Comparison of ENCODE assay signal across 28 cellular contexts in genomic region chr2:163198972-163199371, GRCh38.
"Had no signal": no experiment of that assay in that cellular context is flagged by ENCODE, and none has a peak within 500 bp of the region (broad histone marks: within the 10 kb centered on the region; RNA-seq: fewer than 3 reads in every experiment).

No MANE protein-coding gene starts in this region.

- H3K4me1 ChIP-seq: adrenal gland, foreskin keratinocyte, right lobe of liver, uterus had no signal

- H3K27me3 Mint-ChIP-seq: activated CD4-positive, alpha-beta memory T cell treated with anti-CD3 and anti-CD28 coated beads for 36 hours; activated CD4-positive, alpha-beta T cell treated with anti-CD3 and anti-CD28 coated beads, Interleukin-2, amount 10 ng/mL, durations not matched to agents 24 days and 14 days; activated naive CD8-positive, alpha-beta T cell treated with anti-CD3 and anti-CD28 coated beads for 36 hours; stimulated activated naive CD8-positive, alpha-beta T cell treated with anti-CD3 and anti-CD28 coated beads, Interleukin-15, Interleukin-2, amounts not matched to agents 100 ng/mL and 50 ng/mL, for 24 hours; type B pancreatic cell had no signal

- H3K4me1 Mint-ChIP-seq: activated CD4-positive, alpha-beta T cell treated with anti-CD3 and anti-CD28 coated beads, Interleukin-2, amount 10 ng/mL, durations not matched to agents 24 days and 14 days; activated naive CD8-positive, alpha-beta T cell treated with anti-CD3 and anti-CD28 coated beads for 36 hours; brain; nephron; stimulated activated effector memory CD8-positive, alpha-beta T cell treated with anti-CD3 and anti-CD28 coated beads, Interleukin-12 subunit alpha, Interleukin-12 subunit beta, amount 100 ng/mL, for 72 hours had no signal

- H3K4me3 ChIP-seq: adrenal gland, right lobe of liver, uterus had no signal

- ATAC-seq: esophagus mucosa; foreskin keratinocyte; left cardiac atrium; left ventricle myocardium superior; right lobe of liver; stimulated activated effector memory CD8-positive, alpha-beta T cell treated with anti-CD3 and anti-CD28 coated beads, Interleukin-12 subunit alpha, Interleukin-12 subunit beta, amount 100 ng/mL, for 72 hours had no signal

- H3K4me3 Mint-ChIP-seq: activated CD4-positive, alpha-beta memory T cell treated with anti-CD3 and anti-CD28 coated beads for 36 hours; activated CD4-positive, alpha-beta T cell treated with anti-CD3 and anti-CD28 coated beads, Interleukin-2, amount 10 ng/mL, durations not matched to agents 24 days and 14 days; activated naive CD4-positive, alpha-beta T cell treated with anti-CD3 and anti-CD28 coated beads for 36 hours; activated naive CD8-positive, alpha-beta T cell treated with anti-CD3 and anti-CD28 coated beads for 36 hours; activated T-helper 1 cell treated with anti-CD3 and anti-CD28 coated beads, Interleukin-12 subunit alpha, Interleukin-12 subunit beta, Interleukin-2, Interleukin-4 antibody, amounts not matched to agents 30 ng/mL and 10 ng/mL and 1 ng/mL, durations not matched to agents 14 hours and 24 hours and 36 hours; brain; nephron; stimulated activated effector memory CD8-positive, alpha-beta T cell treated with anti-CD3 and anti-CD28 coated beads, Interleukin-12 subunit alpha, Interleukin-12 subunit beta, amount 100 ng/mL, for 72 hours; stimulated activated naive CD8-positive, alpha-beta T cell treated with anti-CD3 and anti-CD28 coated beads, Interleukin-15, Interleukin-2, amounts not matched to agents 100 ng/mL and 50 ng/mL, for 24 hours; T-helper 1 cell treated with Interleukin-12 subunit alpha and Interleukin-12 subunit beta and Interleukin-4 antibody, amounts not matched to agents 30 μg/mL and 1 μg/mL, for 36 hours; type B pancreatic cell had no signal

- H3K9me3 ChIP-seq: adrenal gland, neutrophil, right lobe of liver, uterus had no signal

- H3K9me3 Mint-ChIP-seq: activated CD4-positive, alpha-beta T cell treated with anti-CD3 and anti-CD28 coated beads, Interleukin-2, amount 10 ng/mL, durations not matched to agents 24 days and 14 days; activated naive CD8-positive, alpha-beta T cell treated with anti-CD3 and anti-CD28 coated beads for 36 hours; activated T-helper 1 cell treated with anti-CD3 and anti-CD28 coated beads, Interleukin-12 subunit alpha, Interleukin-12 subunit beta, Interleukin-2, Interleukin-4 antibody, amounts not matched to agents 30 ng/mL and 10 ng/mL and 1 ng/mL, durations not matched to agents 14 hours and 24 hours and 36 hours; stimulated activated effector memory CD8-positive, alpha-beta T cell treated with anti-CD3 and anti-CD28 coated beads, Interleukin-12 subunit alpha, Interleukin-12 subunit beta, amount 100 ng/mL, for 72 hours; stimulated activated naive CD8-positive, alpha-beta T cell treated with anti-CD3 and anti-CD28 coated beads, Interleukin-15, Interleukin-2, amounts not matched to agents 100 ng/mL and 50 ng/mL, for 24 hours; T-helper 1 cell treated with Interleukin-12 subunit alpha and Interleukin-12 subunit beta and Interleukin-4 antibody, amounts not matched to agents 30 μg/mL and 1 μg/mL, for 36 hours had no signal

- H3K27me3 ChIP-seq: adrenal gland, foreskin keratinocyte, neutrophil, right lobe of liver, uterus had no signal

- H3K36me3 Mint-ChIP-seq: activated CD4-positive, alpha-beta memory T cell treated with anti-CD3 and anti-CD28 coated beads for 36 hours; activated naive CD8-positive, alpha-beta T cell treated with anti-CD3 and anti-CD28 coated beads for 36 hours; brain; stimulated activated effector memory CD8-positive, alpha-beta T cell treated with anti-CD3 and anti-CD28 coated beads, Interleukin-12 subunit alpha, Interleukin-12 subunit beta, amount 100 ng/mL, for 72 hours; type B pancreatic cell had no signal

- H3K27ac Mint-ChIP-seq: activated CD4-positive, alpha-beta memory T cell treated with anti-CD3 and anti-CD28 coated beads for 36 hours; activated CD4-positive, alpha-beta T cell treated with anti-CD3 and anti-CD28 coated beads, Interleukin-2, amount 10 ng/mL, durations not matched to agents 24 days and 14 days; activated naive CD4-positive, alpha-beta T cell treated with anti-CD3 and anti-CD28 coated beads for 36 hours; activated naive CD8-positive, alpha-beta T cell treated with anti-CD3 and anti-CD28 coated beads for 36 hours; activated T-helper 1 cell treated with anti-CD3 and anti-CD28 coated beads, Interleukin-12 subunit alpha, Interleukin-12 subunit beta, Interleukin-2, Interleukin-4 antibody, amounts not matched to agents 30 ng/mL and 10 ng/mL and 1 ng/mL, durations not matched to agents 14 hours and 24 hours and 36 hours; brain; nephron; stimulated activated effector memory CD8-positive, alpha-beta T cell treated with anti-CD3 and anti-CD28 coated beads, Interleukin-12 subunit alpha, Interleukin-12 subunit beta, amount 100 ng/mL, for 72 hours; stimulated activated naive CD8-positive, alpha-beta T cell treated with anti-CD3 and anti-CD28 coated beads, Interleukin-15, Interleukin-2, amounts not matched to agents 100 ng/mL and 50 ng/mL, for 24 hours; T-helper 1 cell treated with Interleukin-12 subunit alpha and Interleukin-12 subunit beta and Interleukin-4 antibody, amounts not matched to agents 30 μg/mL and 1 μg/mL, for 36 hours; type B pancreatic cell had no signal

- DNase-seq: activated CD4-positive, alpha-beta memory T cell treated with anti-CD3 and anti-CD28 coated beads for 36 hours; activated CD4-positive, alpha-beta T cell treated with anti-CD3 and anti-CD28 coated beads, Interleukin-2, amount 10 ng/mL, durations not matched to agents 24 days and 14 days; activated CD4-positive, CD25-positive, alpha-beta regulatory T cell treated with anti-CD3 and anti-CD28 coated beads, Interleukin-2, amount 50 U/mL, for 72 hours; activated CD8-positive, alpha-beta memory T cell treated with anti-CD3 and anti-CD28 coated beads, Interleukin-2, amount 50 U/mL, for 4 hours; activated effector memory CD4-positive, alpha-beta T cell treated with anti-CD3 and anti-CD28 coated beads, Interleukin-2, amount 50 U/mL, for 16 hours; activated naive CD4-positive, alpha-beta T cell treated with anti-CD3 and anti-CD28 coated beads for 36 hours; activated naive CD8-positive, alpha-beta T cell treated with anti-CD3 and anti-CD28 coated beads for 36 hours; activated T-cell treated with anti-CD3 and anti-CD28 coated beads, Interleukin-2, amount 50 U/mL, for 1 hour; adrenal gland; aorta; cortex of kidney; left cardiac atrium; left ventricle myocardium superior; right lobe of liver; stimulated activated CD4-positive, alpha-beta T cell treated with anti-CD3 and anti-CD28 coated beads, Interleukin-4, amount 100 ng/mL, for 24 hours; substantia nigra; T1000; uterus had no signal

- H3K27ac ChIP-seq: adrenal gland, foreskin keratinocyte, neutrophil, right lobe of liver, uterus had no signal

- H3K36me3 ChIP-seq: adrenal gland, neutrophil, right lobe of liver, uterus had no signal
